8 cellular contexts compared by ENCODE assay signal in genomic region chr17:75779987-75780889, GRCh38. TPM values are rescaled to one million over a fixed set of nuclear protein-coding genes. Genes with fewer than 3 reads are reported as not detected.
DNase-seq lines count a peak whose midpoint lies in the region; ATAC-seq and TF ChIP-seq lines count a peak whose summit lies in the region.

No MANE protein-coding gene starts in this region.

- H3K27ac Mint-ChIP-seq in CD4-positive, CD25-positive, alpha-beta regulatory T cell: peak overlapping the region; percentile 98 to 99 (median 98)
- peak overlapping the region; percentile 97 for H3K27ac Mint-ChIP-seq in central memory CD8-positive, alpha-beta T cell (ENCODE audit: low read depth)
- no peak overlapping the region for H3K27ac Mint-ChIP-seq in nephron progenitor cell

- H3K27ac ChIP-seq in CD4-positive, CD25-positive, alpha-beta regulatory T cell (ENCODE audit: insufficient read depth, low read length, poor library complexity, severe bottlenecking): peak overlapping the region; percentile 99

- H3K9me3 ChIP-seq in CD4-positive, CD25-positive, alpha-beta regulatory T cell (ENCODE audit: control insufficient read depth in 2 of 2, low read length in 2 of 2): no peaks in the 10 kb centered on the region

- H3K27me3 ChIP-seq in CD4-positive, CD25-positive, alpha-beta regulatory T cell (ENCODE audit: control insufficient read depth, insufficient read depth, low read length): no peaks in the 10 kb centered on the region

- TF ChIP-seq CTCF in nephron progenitor cell (IDR thresholded peaks at IDR 0.05): no peak

- peaks cover 0 to 3% (median 2%) of the 10 kb centered on the region in 7 donors for H3K9me3 Mint-ChIP-seq in CD4-positive, CD25-positive, alpha-beta regulatory T cell
- H3K9me3 Mint-ChIP-seq in central memory CD8-positive, alpha-beta T cell: no peaks in the 10 kb centered on the region
- peaks cover 11% of the 10 kb centered on the region for H3K9me3 Mint-ChIP-seq in nephron progenitor cell

- peaks cover 26 to 64% (median 45%) of the 10 kb centered on the region in 4 donors for H3K4me1 Mint-ChIP-seq in CD4-positive, CD25-positive, alpha-beta regulatory T cell
- H3K4me1 Mint-ChIP-seq in central memory CD8-positive, alpha-beta T cell: peaks cover 52% of the 10 kb centered on the region
- peaks cover 57% of the 10 kb centered on the region for H3K4me1 Mint-ChIP-seq in nephron progenitor cell

- peak overlapping the region; percentile 93 to 98 (median 95) for H3K4me3 Mint-ChIP-seq in CD4-positive, CD25-positive, alpha-beta regulatory T cell
- H3K4me3 Mint-ChIP-seq in central memory CD8-positive, alpha-beta T cell: peak overlapping the region; percentile 91
- H3K4me3 Mint-ChIP-seq in nephron progenitor cell: peak overlapping the region; percentile 94

- peaks cover 33% of the 10 kb centered on the region for H3K36me3 Mint-ChIP-seq in CD4-positive, CD25-positive, alpha-beta regulatory T cell
- peaks cover 62% of the 10 kb centered on the region for H3K36me3 Mint-ChIP-seq in central memory CD8-positive, alpha-beta T cell (ENCODE audit: insufficient read depth)
- peaks cover 32% of the 10 kb centered on the region for H3K36me3 Mint-ChIP-seq in nephron progenitor cell (ENCODE audit: low read depth)

- DNase-seq in CD4-positive, CD25-positive, alpha-beta regulatory T cell: no peak
- DNase-seq in NCI-H526 (lab: John Stamatoyannopoulos, UW): peak; percentile 85 to 92
- DNase-seq in central memory CD8-positive, alpha-beta T cell (ENCODE audit: low spot score in 2 of 2): no peak
- no peak for DNase-seq in nephron progenitor cell
- DNase-seq in activated CD8-positive, alpha-beta memory T cell treated with anti-CD3 and anti-CD28 coated beads, Interleukin-2, amount 50 U/mL, for 48 hours: no peak
- no peak for DNase-seq in ecto neural progenitor cell (ENCODE audit: low spot score)
- no peak for DNase-seq in NCI-H2029 treated with DMSO at 0.1 percent for 48 hours (lab: John Stamatoyannopoulos, UW)

- peaks cover 29% of the 10 kb centered on the region for H3K36me3 ChIP-seq in CD4-positive, CD25-positive, alpha-beta regulatory T cell (ENCODE audit: control insufficient read depth, insufficient read depth, low read length)

- ATAC-seq in CD4-positive, CD25-positive, alpha-beta regulatory T cell (ENCODE audit: low read depth in 2 of 2): no peak
- ATAC-seq in central memory CD8-positive, alpha-beta T cell (replicated peaks; ENCODE audit: extremely low read depth, poor library complexity, severe bottlenecking): no peak
- no peak for ATAC-seq in HG03342 (IDR thresholded peaks at IDR 0.05; ENCODE audit: unreplicated experiment)

- H3K4me1 ChIP-seq in CD4-positive, CD25-positive, alpha-beta regulatory T cell (ENCODE audit: control insufficient read depth, insufficient read depth, low read length, poor library complexity, severe bottlenecking): peaks cover 62% of the 10 kb centered on the region

- peak overlapping the region; percentile 56 for H3K4me3 ChIP-seq in CD4-positive, CD25-positive, alpha-beta regulatory T cell (ENCODE audit: low read depth, low read length)

- peaks cover 10% of the 10 kb centered on the region for H3K27me3 Mint-ChIP-seq in CD4-positive, CD25-positive, alpha-beta regulatory T cell
- H3K27me3 Mint-ChIP-seq in central memory CD8-positive, alpha-beta T cell: no peaks in the 10 kb centered on the region
- peaks cover 5% of the 10 kb centered on the region for H3K27me3 Mint-ChIP-seq in nephron progenitor cell (ENCODE audit: low read depth, poor library complexity)

RNA-seq across cellular contexts. Expression of gene UNK, which starts 4.4 kb away (rescaled TPM):
- total RNA-seq in CD4-positive, CD25-positive, alpha-beta regulatory T cell: 33.9 TPM
- 10 to 100 TPM; 15.3 to 24.5 (median 23.0) TPM for polyA plus RNA-seq in CD4-positive, CD25-positive, alpha-beta regulatory T cell

RNA-seq across cellular contexts. Expression of gene GALK1, which starts 15.2 kb away (rescaled TPM):
- 9.1 TPM for total RNA-seq in CD4-positive, CD25-positive, alpha-beta regulatory T cell
- 10 to 100 TPM; 18.7 to 24.3 (median 21.9) TPM for polyA plus RNA-seq in CD4-positive, CD25-positive, alpha-beta regulatory T cell

RNA-seq across cellular contexts. Expression of gene ITGB4, which starts 59.0 kb away (rescaled TPM):
- total RNA-seq in CD4-positive, CD25-positive, alpha-beta regulatory T cell: not detected
- polyA plus RNA-seq in CD4-positive, CD25-positive, alpha-beta regulatory T cell: under 1 TPM in 3 of 4 donors, not detected in 1; 0.28 to 0.60 (median 0.56) TPM

Comparison
In these comparisons a context has a peak if more than half of its experiments do, and no peak if none do; other contexts are left out.
1. DNase-seq: peak in NCI-H526 (2 of 2); none in CD4-positive, CD25-positive, alpha-beta regulatory T cell (0 of 3), central memory CD8-positive, alpha-beta T cell (0 of 2), nephron progenitor cell (single experiment), activated CD8-positive, alpha-beta memory T cell treated with anti-CD3 and anti-CD28 coated beads, Interleukin-2, amount 50 U/mL, for 48 hours (single experiment), ecto neural progenitor cell (single experiment) and NCI-H2029 treated with DMSO at 0.1 percent for 48 hours (single experiment).
2. Peak in every context shown above with its lines, with median percentiles within 50 percentile points of each other: H3K4me3 Mint-ChIP-seq.